ENCODE assay signal across 16 cellular contexts in the genomic region with DNA sequence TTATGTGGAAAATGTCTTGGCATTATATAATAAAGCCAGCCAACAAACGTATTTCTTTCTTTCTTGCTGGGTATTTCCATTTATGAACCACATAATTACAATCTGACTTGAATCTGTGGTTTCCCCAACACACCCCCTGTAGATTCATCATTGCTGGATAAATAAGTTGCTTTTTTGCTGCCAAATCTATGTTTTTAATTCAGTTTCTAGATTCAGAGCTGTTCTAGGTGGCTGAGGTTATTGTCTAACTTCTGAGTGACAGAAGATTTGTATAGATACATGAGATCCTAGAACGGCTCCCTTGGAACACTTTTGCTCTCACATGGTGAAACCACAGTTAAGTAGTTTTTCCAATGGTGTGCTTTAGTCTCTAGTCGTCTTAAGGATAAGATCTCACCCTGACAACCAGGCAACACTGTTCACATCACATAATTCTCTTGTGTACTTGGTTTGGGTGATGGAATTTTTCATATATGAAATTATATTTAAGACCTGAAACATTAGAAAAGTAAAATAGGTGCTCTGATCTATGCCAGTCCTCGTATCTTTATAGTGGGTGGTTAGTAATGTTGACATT.
"Had no signal": no experiment of that assay in that cellular context is flagged by ENCODE, and none has a peak within 500 bp of the region (broad histone marks: within the 10 kb centered on the region; RNA-seq: fewer than 3 reads in every experiment).

No MANE protein-coding gene starts in this region.

- DNase-seq: activated CD4-positive, alpha-beta T cell treated with anti-CD3 and anti-CD28 coated beads for 48 hours; activated naive CD4-positive, alpha-beta T cell treated with anti-CD3 and anti-CD28 coated beads for 36 hours; aorta; heart left ventricle; natural killer cell; psoas muscle; right lobe of liver; SJCRH30; spleen; stimulated activated CD4-positive, alpha-beta T cell treated with anti-CD3 and anti-CD28 coated beads, Interleukin-1b, Interleukin-23, amount 100 ng/mL, for 48 hours; stimulated activated naive CD4-positive, alpha-beta T cell treated with Interleukin-2 at 50 U/mL for 16 hours; SW 1271; testis had no signal

- H3K4me3 Mint-ChIP-seq: activated naive CD4-positive, alpha-beta T cell treated with anti-CD3 and anti-CD28 coated beads for 36 hours; activated T-helper 1 cell treated with anti-CD3 and anti-CD28 coated beads, Interleukin-12 subunit alpha, Interleukin-12 subunit beta, Interleukin-2, Interleukin-4 antibody, amounts not matched to agents 30 ng/mL and 10 ng/mL and 1 ng/mL, durations not matched to agents 14 hours and 24 hours and 36 hours; natural killer cell had no signal

- ATAC-seq: heart left ventricle, left lobe of liver, natural killer cell, psoas muscle, right lobe of liver had no signal

- H3K27ac Mint-ChIP-seq: activated T-helper 1 cell treated with anti-CD3 and anti-CD28 coated beads, Interleukin-12 subunit alpha, Interleukin-12 subunit beta, Interleukin-2, Interleukin-4 antibody, amounts not matched to agents 30 ng/mL and 10 ng/mL and 1 ng/mL, durations not matched to agents 14 hours and 24 hours and 36 hours had no signal

- H3K9me3 Mint-ChIP-seq: activated naive CD4-positive, alpha-beta T cell treated with anti-CD3 and anti-CD28 coated beads for 36 hours; activated T-helper 1 cell treated with anti-CD3 and anti-CD28 coated beads, Interleukin-12 subunit alpha, Interleukin-12 subunit beta, Interleukin-2, Interleukin-4 antibody, amounts not matched to agents 30 ng/mL and 10 ng/mL and 1 ng/mL, durations not matched to agents 14 hours and 24 hours and 36 hours; natural killer cell had no signal

- H3K4me3 ChIP-seq: heart left ventricle, psoas muscle, right lobe of liver, SJCRH30, spleen, testis had no signal

- H3K9me3 ChIP-seq: heart left ventricle, psoas muscle, right lobe of liver, SJCRH30, spleen, testis had no signal

- H3K4me1 ChIP-seq: psoas muscle, SJCRH30, spleen had no signal

- H3K36me3 Mint-ChIP-seq: natural killer cell had no signal

- H3K27me3 ChIP-seq: heart left ventricle, right lobe of liver, SJCRH30, spleen, testis had no signal

- H3K36me3 ChIP-seq: heart left ventricle, right lobe of liver, SJCRH30, spleen had no signal

- H3K27ac ChIP-seq: heart left ventricle, psoas muscle, right lobe of liver, SJCRH30, spleen, testis, VCaP had no signal
